In genomic region chr5:11384441-11385250, GRCh38 we compare ENCODE assay signal across 9 cellular contexts.
A peak's percentile ranks its signal among the peaks of the same experiment; 100 is the strongest.
DNase-seq lines count a peak whose midpoint lies in the region; ATAC-seq and TF ChIP-seq lines count a peak whose summit lies in the region.
"Had no signal": no experiment of that assay in that cellular context is flagged by ENCODE, and none has a peak within 500 bp of the region (broad histone marks: within the 10 kb centered on the region; RNA-seq: fewer than 3 reads in every experiment).

No MANE protein-coding gene starts in this region.

- DNase-seq in DMS53 treated with DMSO at 0.1 percent for 48 hours (lab: John Stamatoyannopoulos, UW; ENCODE audit: unreplicated experiment) (peak; percentile 52), Peyer's patch (no peak), left ventricle myocardium superior (peak; percentile 36), hepatic stellate cell (ENCODE audit: low spot score) (no peak)
- no peak for DNase-seq in activated CD8-positive, alpha-beta memory T cell treated with anti-CD3 and anti-CD28 coated beads, Interleukin-2, amount 50 U/mL, for 4 hours

- no peaks in the 10 kb centered on the region for H3K27me3 ChIP-seq in Peyer's patch
- no peaks in the 10 kb centered on the region for H3K27me3 ChIP-seq in parathyroid adenoma (ENCODE audit: control insufficient read depth, insufficient read depth, low read length)

- H3K36me3 ChIP-seq in Peyer's patch (no peaks in the 10 kb centered on the region), parathyroid adenoma (ENCODE audit: control insufficient read depth, insufficient read depth, low read length) (no peaks in the 10 kb centered on the region)
- H3K36me3 ChIP-seq: thoracic aorta had no signal

- H3K79me2 ChIP-seq in parathyroid adenoma = no peaks in the 10 kb centered on the region

- H3K4me2 ChIP-seq in parathyroid adenoma (ENCODE audit: low read length) = peak overlapping the region; percentile 94

- peaks cover 0 to 3% (median 0%) of the 10 kb centered on the region in 4 donors for H3K9me3 ChIP-seq in Peyer's patch
- no peaks in the 10 kb centered on the region for H3K9me3 ChIP-seq in parathyroid adenoma (ENCODE audit: control insufficient read depth, low read length)
- H3K9me3 ChIP-seq: thoracic aorta had no signal

- no peak overlapping the region for H2AFZ ChIP-seq in parathyroid adenoma

- H3K4me1 ChIP-seq in Peyer's patch = peaks cover 0 to 5% (median 0%) of the 10 kb centered on the region in 4 donors
- no peaks in the 10 kb centered on the region for H3K4me1 ChIP-seq in parathyroid adenoma

- no peak overlapping the region for H3K9ac ChIP-seq in parathyroid adenoma

- TF ChIP-seq CTCF in Peyer's patch (IDR thresholded peaks at IDR 0.05) = no peak
- TF ChIP-seq CTCF in parathyroid adenoma (IDR thresholded peaks at IDR 0.05) = no peak

- intact Hi-C loops in left ventricle myocardium superior (cut with micrococcal nuclease) = no loop called here

- H3K27ac ChIP-seq in Peyer's patch = no peak overlapping the region
- H3K27ac ChIP-seq in parathyroid adenoma = no peak overlapping the region
- H3K27ac ChIP-seq: thoracic aorta had no signal

- TF ChIP-seq POLR2A in Peyer's patch (IDR thresholded peaks at IDR 0.05) = no peak

- peak overlapping the region in 3 of 4 donors; percentile 22 to 42 (median 32) for H3K4me3 ChIP-seq in Peyer's patch
- H3K4me3 ChIP-seq in parathyroid adenoma (ENCODE audit: low read depth, low read length) = peak overlapping the region; percentile 46

- ATAC-seq in left ventricle myocardium superior (peak; percentile 70), GM21526 (IDR thresholded peaks at IDR 0.05; ENCODE audit: low FRiP score, unreplicated experiment) (no peak), HG02870 (IDR thresholded peaks at IDR 0.05; ENCODE audit: unreplicated experiment) (no peak)

Comparison
In these comparisons a context has a peak if more than half of its experiments do, and no peak if none do; other contexts are left out.
1. DNase-seq: peak in DMS53 treated with DMSO at 0.1 percent for 48 hours (single experiment) and left ventricle myocardium superior (single experiment); none in Peyer's patch (0 of 3), activated CD8-positive, alpha-beta memory T cell treated with anti-CD3 and anti-CD28 coated beads, Interleukin-2, amount 50 U/mL, for 4 hours (single experiment) and hepatic stellate cell (single experiment).